Comparison of ENCODE assay signal across 13 cellular contexts in the genomic region with DNA sequence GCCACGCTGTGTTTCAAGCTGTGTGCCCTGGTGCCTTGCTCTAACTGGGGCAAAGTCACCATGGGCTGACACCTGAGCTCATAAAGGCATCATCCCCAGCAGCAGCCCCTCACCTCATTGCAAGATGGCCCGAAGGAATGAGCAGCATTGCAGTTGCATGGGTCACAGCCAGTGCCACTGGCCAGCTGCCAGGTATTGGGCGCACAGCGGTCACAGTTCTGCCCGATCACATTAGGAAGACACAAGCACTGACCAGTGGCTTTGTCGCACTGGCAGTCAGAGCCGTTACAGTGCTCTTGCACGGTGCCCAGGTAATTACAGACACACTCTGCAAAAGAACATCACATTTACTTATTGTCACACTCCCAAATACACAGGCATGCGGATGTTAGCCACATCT. TPM values are rescaled to one million over a fixed set of nuclear protein-coding genes. Genes with fewer than 3 reads are reported as not detected.
DNase-seq lines count a peak whose midpoint lies in the region; ATAC-seq, FAIRE-seq and TF ChIP-seq lines count a peak whose summit lies in the region.
"Had no signal": no experiment of that assay in that cellular context is flagged by ENCODE, and none has a peak within 500 bp of the region (broad histone marks: within the 10 kb centered on the region; RNA-seq: fewer than 3 reads in every experiment).

No MANE protein-coding gene starts in this region.

- 0 out of 2 replicates have a peak overlapping the region, but pooled peaks have one; percentile 36 for H3K14ac ChIP-seq in IMR-90 (replicated peaks; ENCODE audit: low read depth, low read length)

- H3K9me3 ChIP-seq in IMR-90 (ENCODE audit: control insufficient read depth, insufficient read depth, low read length) (no peaks in the 10 kb centered on the region), body of pancreas (no peaks in the 10 kb centered on the region), HepG2 (ENCODE audit: low read length) (no peaks in the 10 kb centered on the region), smooth muscle cell (replicated peaks; ENCODE audit: low read depth) (no peaks in the 10 kb centered on the region)

- peak overlapping the region; percentile 21 for H3K18ac ChIP-seq in IMR-90 (ENCODE audit: low read depth, low read length)

- TF ChIP-seq POLR2A in IMR-90 (IDR thresholded peaks at IDR 0.05; ENCODE audit: low read depth, low read length) (no peak), body of pancreas (IDR thresholded peaks at IDR 0.05) (no peak), HepG2 (IDR thresholded peaks at IDR 0.05; ENCODE audit: insufficient read depth in 1 of 2, low read depth in 2 of 2, low read length in 2 of 2) (no peak)

- no peaks in the 10 kb centered on the region for H3K4me1 Mint-ChIP-seq in activated CD4-positive, alpha-beta memory T cell treated with anti-CD3 and anti-CD28 coated beads for 36 hours (ENCODE audit: low read depth)

- H3K36me3 Mint-ChIP-seq in activated CD4-positive, alpha-beta memory T cell treated with anti-CD3 and anti-CD28 coated beads for 36 hours: no peaks in the 10 kb centered on the region

- H3K4me2 ChIP-seq in IMR-90 (ENCODE audit: low read depth, low read length) (0 out of 2 replicates have a peak overlapping the region, but pooled peaks have one; percentile 8), HepG2 (ENCODE audit: low read depth, low read length) (no peak overlapping the region), smooth muscle cell (no peak overlapping the region)

- H3K27me3 Mint-ChIP-seq in activated CD4-positive, alpha-beta memory T cell treated with anti-CD3 and anti-CD28 coated beads for 36 hours: peaks cover 8% of the 10 kb centered on the region

- H3K36me3 ChIP-seq in IMR-90 (ENCODE audit: control insufficient read depth, insufficient read depth, low read length) (peaks cover 57% of the 10 kb centered on the region), body of pancreas (replicated peaks in 1 of 2; ENCODE audit: insufficient read depth in 1 of 2, low read depth in 2 of 2) (no peaks in the 10 kb centered on the region), HepG2 (replicated peaks in 1 of 2; ENCODE audit: control insufficient read depth in 1 of 2, insufficient read depth in 2 of 2, low read length in 2 of 2) (peaks cover 30 to 62% of the 10 kb centered on the region in 2 experiments), smooth muscle cell (ENCODE audit: low read depth) (peaks cover 12% of the 10 kb centered on the region), H7 (replicated peaks; ENCODE audit: control insufficient read depth, insufficient read depth, low read length) (peaks cover 6% of the 10 kb centered on the region)

- peaks cover 28% of the 10 kb centered on the region for H3F3A ChIP-seq in smooth muscle cell (ENCODE audit: low read depth)

- H2BK120ac ChIP-seq in IMR-90 (ENCODE audit: low read depth, low read length): peak overlapping the region; percentile 17

- no peak for FAIRE-seq in HepG2 (lab: Jason Lieb, UNC)

- H2AK9ac ChIP-seq in IMR-90 (replicated peaks; ENCODE audit: low read depth, low read length, poor library complexity): no peak overlapping the region

- POLR2A ChIA-PET in IMR-90 (lab: Charles Lee; ENCODE audit: unreplicated experiment) (interaction anchor here (0.6 kb wide), 1 partner anchor 29 kb away, joined by 3 read pairs; no protein-coding TSS in a partner anchor), HepG2 (lab: Yijun Ruan, JAX) (no interaction called here)
- POLR2A ChIA-PET in activated CD4-positive, alpha-beta memory T cell treated with anti-CD3 and anti-CD28 coated beads for 36 hours (lab: Charles Lee): no interaction called here

- CTCF ChIA-PET in IMR-90 (lab: Yijun Ruan, JAX) (interaction anchor here (1.0 to 1.5 kb wide), 2 partner anchors 31 to 65 kb away, joined by 3 to 4 read pairs; no protein-coding TSS in a partner anchor), HepG2 (lab: Yijun Ruan, JAX; ENCODE audit: low intra/inter-chr PET ratio, low total read pairs) (no interaction called here)
- CTCF ChIA-PET in activated CD4-positive, alpha-beta memory T cell treated with anti-CD3 and anti-CD28 coated beads for 36 hours (lab: Charles Lee): no interaction called here

- intact Hi-C loops in IMR-90 (cut with micrococcal nuclease) (no loop called here), body of pancreas (cut with DNase I) (no loop called here), HepG2 (cut with micrococcal nuclease; ENCODE audit: unreplicated experiment) (no loop called here)
- intact Hi-C loops in activated CD4-positive, alpha-beta memory T cell treated with anti-CD3 and anti-CD28 coated beads for 36 hours (cut with micrococcal nuclease): no loop called here

- H3K4me3 Mint-ChIP-seq in activated CD4-positive, alpha-beta memory T cell treated with anti-CD3 and anti-CD28 coated beads for 36 hours: no peak overlapping the region

- 0 out of 2 replicates have a peak overlapping the region, but pooled peaks have one; percentile 14 for H3K23ac ChIP-seq in IMR-90 (ENCODE audit: low read depth, low read length)

- peaks cover 33% of the 10 kb centered on the region for H3K9me1 ChIP-seq in IMR-90 (ENCODE audit: insufficient read depth, low read length)

- 0 out of 2 replicates have a peak overlapping the region, but pooled peaks have one; percentile 38 for H4K5ac ChIP-seq in IMR-90 (ENCODE audit: low read depth, low read length)

- H4K91ac ChIP-seq in IMR-90 (ENCODE audit: insufficient read depth, low read depth, low read length): peak overlapping the region; percentile 3; the same call in 1 of the 2 replicates

- no peak for DNase-seq in IMR-90
- peak in 3 of 4 donors; percentile 29 to 37 (median 31) for DNase-seq in body of pancreas
- DNase-seq in HepG2 (ENCODE audit: low spot score): no peak
- DNase-seq in smooth muscle cell (lab: John Stamatoyannopoulos, UW; ENCODE audit: unreplicated experiment): no peak
- no peak for DNase-seq in H7
- DNase-seq in activated CD4-positive, alpha-beta memory T cell treated with anti-CD3 and anti-CD28 coated beads for 36 hours: no peak
- no peak for DNase-seq in GF-D8 (lab: John Stamatoyannopoulos, UW)
- DNase-seq in OCI-M2 (lab: John Stamatoyannopoulos, UW; ENCODE audit: unreplicated experiment): no peak
- DNase-seq: activated effector memory CD4-positive, alpha-beta T cell treated with Interleukin-2 at 50 U/mL for 16 hours; aorta; NCI-H446; stimulated activated naive CD8-positive, alpha-beta T cell treated with anti-CD3 and anti-CD28 coated beads, Interleukin-15, Interleukin-2, amounts not matched to agents 100 U/mL and 50 U/mL, for 24 hours had no signal

- H2AFZ ChIP-seq in IMR-90 (replicated peaks; ENCODE audit: low read length, poor library complexity) (peak overlapping the region; percentile 5), HepG2 (ENCODE audit: low read length) (no peak overlapping the region), smooth muscle cell (ENCODE audit: low read depth) (no peak overlapping the region)

- H4K20me1 ChIP-seq in IMR-90 (ENCODE audit: insufficient read depth, low read length): peaks cover 20% of the 10 kb centered on the region
- H4K20me1 ChIP-seq in HepG2 (ENCODE audit: insufficient read depth, low read length): no peaks in the 10 kb centered on the region
- peaks cover 13% of the 10 kb centered on the region for H4K20me1 ChIP-seq in smooth muscle cell (ENCODE audit: low read depth)

- TF ChIP-seq CTCF in IMR-90 (conservative IDR thresholded peaks at IDR 0.05; ENCODE audit: low read depth, low read length): no peak
- TF ChIP-seq CTCF in body of pancreas (IDR thresholded peaks at IDR 0.05): no peak
- TF ChIP-seq CTCF in HepG2 (CRISPR knock-in tag; IDR thresholded peaks at IDR 0.05): no peak
- no peak for TF ChIP-seq CTCF in smooth muscle cell (IDR thresholded peaks at IDR 0.05; ENCODE audit: borderline replicate concordance, insufficient read depth, poor library complexity, severe bottlenecking)

- peak overlapping the region; percentile 42; the same call in 1 of the 2 replicates for H3K27ac ChIP-seq in IMR-90 (ENCODE audit: insufficient read depth, low read length)
- peak overlapping the region in 3 of 4 donors; percentile 54 to 58 (median 54) for H3K27ac ChIP-seq in body of pancreas
- H3K27ac ChIP-seq in HepG2 (ENCODE audit: extremely low read length, insufficient read depth, low read length): no peak overlapping the region
- peak overlapping the region; percentile 32 for H3K27ac ChIP-seq in smooth muscle cell (ENCODE audit: low read depth)
- H3K27ac ChIP-seq: C4-2B had no signal

- no peak for TF ChIP-seq RAD21 in IMR-90 (IDR thresholded peaks at IDR 0.05; ENCODE audit: low read length)
- no peak for TF ChIP-seq RAD21 in HepG2 (CRISPR knock-in tag; IDR thresholded peaks at IDR 0.05)

- BruUV-seq in IMR-90 (replicated peaks; lab: Mats Ljungman, UMichigan): no TSS peak
- no TSS peak for BruUV-seq in HepG2 (replicated peaks; lab: Mats Ljungman, UMichigan)

- peaks cover 10 to 56% of the 10 kb centered on the region in 2 experiments for H3K79me1 ChIP-seq in IMR-90 (ENCODE audit: low read depth in 1 of 2, low read length in 2 of 2)

- H2BK20ac ChIP-seq in IMR-90 (ENCODE audit: low read depth, low read length): 0 out of 2 replicates have a peak overlapping the region, but pooled peaks have one; percentile 6

- WGBS in IMR-90 (ENCODE audit: extremely low coverage in 2 of 2, insufficient read length in 1 of 2), 2 experiments: 87% methylated on average over 4 of the region's 9 CpGs; no CpG with 5 or more reads in 1 of the 2 experiments
- 57 to 74% methylated on average over 9 of the region's 9 CpGs for WGBS in body of pancreas, 2 donors
- 97% methylated on average over 4 of the region's 9 CpGs for WGBS in HepG2 (ENCODE audit: low lambda C conversion rate)
- WGBS in smooth muscle cell (ENCODE audit: low lambda C conversion rate): 81% methylated on average over 9 of the region's 9 CpGs

- H3K27ac Mint-ChIP-seq in activated CD4-positive, alpha-beta memory T cell treated with anti-CD3 and anti-CD28 coated beads for 36 hours: no peak overlapping the region

- H3K9ac ChIP-seq in IMR-90 (ENCODE audit: low read depth, low read length): no peak overlapping the region
- H3K9ac ChIP-seq in HepG2 (ENCODE audit: insufficient read depth, low read depth, low read length): no peak overlapping the region
- no peak overlapping the region for H3K9ac ChIP-seq in smooth muscle cell (ENCODE audit: low read depth)

- peak overlapping the region; percentile 4; the same call in 1 of the 3 replicates for H2BK15ac ChIP-seq in IMR-90 (ENCODE audit: low read depth, low read length)

- peak overlapping the region; percentile 9 for H2BK5ac ChIP-seq in IMR-90 (ENCODE audit: low read depth, low read length, poor library complexity, severe bottlenecking)

- TF ChIP-seq EP300 in HepG2 (IDR thresholded peaks at IDR 0.05; ENCODE audit: low read depth in 2 of 2, low read length in 2 of 2) (no peak), HepG2 (CRISPR knock-in tag; IDR thresholded peaks at IDR 0.05; ENCODE audit: borderline replicate concordance) (no peak)

- H3K56ac ChIP-seq in IMR-90 (ENCODE audit: extremely low read depth, insufficient read depth, low read length): no peak overlapping the region

- peak overlapping the region; percentile 73 for H3K4ac ChIP-seq in IMR-90 (ENCODE audit: low read depth, low read length)

- peak overlapping the region; percentile 61 for H2AK5ac ChIP-seq in IMR-90 (ENCODE audit: low read depth, low read length)

- H3K79me2 ChIP-seq in HepG2 (ENCODE audit: insufficient read depth, low read length): no peaks in the 10 kb centered on the region
- peaks cover 4% of the 10 kb centered on the region for H3K79me2 ChIP-seq in smooth muscle cell (ENCODE audit: low read depth)

- dilution Hi-C loops in IMR-90 (cut with HindIII; ENCODE audit: low sequenced_read_pairs, unreplicated experiment): no loop called here

- no peak overlapping the region for H3K4me3 ChIP-seq in IMR-90 (ENCODE audit: insufficient read depth, low read depth, low read length)
- no peak overlapping the region for H3K4me3 ChIP-seq in body of pancreas
- H3K4me3 ChIP-seq in HepG2 (replicated peaks in 1 of 3; ENCODE audit: insufficient read depth in 1 of 3, low read depth in 2 of 3, low read length in 3 of 3): no peak overlapping the region
- H3K4me3 ChIP-seq in smooth muscle cell: no peak overlapping the region
- H3K4me3 ChIP-seq in H7 (ENCODE audit: insufficient read depth, low read depth, low read length): no peak overlapping the region

- H3K4me1 ChIP-seq in IMR-90 (ENCODE audit: control insufficient read depth, insufficient read depth, low read length) (peaks cover 29% of the 10 kb centered on the region), body of pancreas (peaks cover 53% of the 10 kb centered on the region), HepG2 (ENCODE audit: insufficient read depth, low read length) (peaks cover 65% of the 10 kb centered on the region), smooth muscle cell (ENCODE audit: low read depth) (peaks cover 28% of the 10 kb centered on the region)

- H4K8ac ChIP-seq in IMR-90 (ENCODE audit: low read depth in 2 of 2, low read length in 2 of 2): peak overlapping the region in 1 of 2 experiments; percentile 7; a peak in 3 of 4 replicates

- in situ Hi-C loops in IMR-90 (cut with MboI; ENCODE audit: low sequenced_read_pairs) (no loop called here), HepG2 (cut with HindIII; ENCODE audit: extremely low pct_ligation_motif_present, low pct_unique_long_range_greater_than_20kb) (no loop called here)

- no peaks in the 10 kb centered on the region for H3K27me3 ChIP-seq in IMR-90 (ENCODE audit: control insufficient read depth, insufficient read depth, low read length)
- H3K27me3 ChIP-seq in body of pancreas: no peaks in the 10 kb centered on the region
- no peaks in the 10 kb centered on the region for H3K27me3 ChIP-seq in HepG2 (ENCODE audit: control insufficient read depth in 1 of 2, insufficient read depth in 2 of 2, low read length in 2 of 2)
- no peaks in the 10 kb centered on the region for H3K27me3 ChIP-seq in smooth muscle cell (ENCODE audit: low read depth)
- H3K27me3 ChIP-seq in H7 (ENCODE audit: control insufficient read depth, insufficient read depth, low read length): no peaks in the 10 kb centered on the region

- no peaks in the 10 kb centered on the region for H3K9me3 Mint-ChIP-seq in activated CD4-positive, alpha-beta memory T cell treated with anti-CD3 and anti-CD28 coated beads for 36 hours

- no peak for ATAC-seq in IMR-90 (ENCODE audit: low read depth)
- ATAC-seq in body of pancreas: no peak
- ATAC-seq in HepG2: no peak
- ATAC-seq: stimulated activated naive CD8-positive, alpha-beta T cell treated with anti-CD3 and anti-CD28 coated beads, Interleukin-15, Interleukin-2, amounts not matched to agents 100 U/mL and 50 U/mL, for 24 hours had no signal

RNA-seq across cellular contexts. Expression of gene LAMB1, which starts 51.1 kb away (rescaled TPM):
- 117 TPM in 2 replicates for total RNA-seq in IMR-90 (2012; rRNA removed)
- 97.5 and 114 TPM in 2 replicates for polyA plus RNA-seq in IMR-90 (2012; rRNA removed)
- 83.3 and 90.8 TPM in 2 replicates for polyA plus RNA-seq in IMR-90 (2012; cell fraction: cytosol; rRNA removed)
- 304 and 403 TPM in 2 replicates for polyA plus RNA-seq in IMR-90 (2012; cell fraction: nucleus; rRNA removed; ENCODE audit: low replicate concordance)
- total RNA-seq in body of pancreas: 100 to 1,000 TPM in 1 of 2 donors, 10 to 100 TPM in 1; 91.6 to 130 TPM
- total RNA-seq in HepG2 (2016; rRNA removed; fragmentation: Illumina TruSeq; extraction: Trizol): 56.4 and 109 TPM in 2 replicates
- total RNA-seq in HepG2 (2016; cell fraction: cytosol; rRNA removed; fragmentation: Illumina TruSeq; extraction: Trizol; ENCODE audit: low read depth): 12.3 and 15.0 TPM in 2 replicates
- total RNA-seq in HepG2 (2016; cell fraction: insoluble cytoplasmic fraction; rRNA removed; fragmentation: Illumina TruSeq; extraction: Trizol): 48.3 and 110 TPM in 2 replicates
- total RNA-seq in HepG2 (2016; cell fraction: membrane; rRNA removed; fragmentation: Illumina TruSeq; extraction: Trizol): 19.7 and 21.8 TPM in 2 replicates
- 137 and 161 TPM in 2 replicates for total RNA-seq in HepG2 (2016; cell fraction: nucleus; rRNA removed; fragmentation: Illumina TruSeq; extraction: Trizol)
- 124 and 127 TPM in 2 replicates for polyA plus RNA-seq in HepG2 (2011; rRNA removed)
- 101 and 116 TPM in 2 replicates for polyA plus RNA-seq in HepG2 (2011; cell fraction: cytosol; rRNA removed)
- 265 and 290 TPM in 2 replicates for polyA plus RNA-seq in HepG2 (2011; cell fraction: nucleus; rRNA removed)
- polyA plus RNA-seq in HepG2 (2012): 106 and 132 TPM in 2 replicates
- 5.0 and 5.8 TPM in 2 replicates for polyA plus RNA-seq in HepG2 (2016; cell fraction: cytosol; fragmentation: Illumina TruSeq; extraction: Trizol; ENCODE audit: low read depth)
- polyA plus RNA-seq in HepG2 (2016; cell fraction: insoluble cytoplasmic fraction; fragmentation: Illumina TruSeq; extraction: Trizol; ENCODE audit: low read depth): 59.1 and 60.9 TPM in 2 replicates
- polyA plus RNA-seq in HepG2 (2016; cell fraction: membrane; fragmentation: Illumina TruSeq; extraction: Trizol; ENCODE audit: low read depth): 8.8 and 14.3 TPM in 2 replicates
- 286 and 312 TPM in 2 replicates for polyA plus RNA-seq in HepG2 (2016; cell fraction: nucleus; fragmentation: Illumina TruSeq; extraction: Trizol; ENCODE audit: insufficient read depth, low read depth)
- polyA minus RNA-seq in HepG2 (2011; rRNA and poly(A)+ RNA removed; ENCODE audit: low replicate concordance): 105 and 627 TPM in 2 replicates
- polyA minus RNA-seq in HepG2 (2011; cell fraction: cytosol; rRNA and poly(A)+ RNA removed): 120 and 164 TPM in 2 replicates
- polyA minus RNA-seq in HepG2 (2011; cell fraction: nucleus; rRNA and poly(A)+ RNA removed): 204 and 208 TPM in 2 replicates
- 244 and 306 TPM in 2 replicates for total RNA-seq in smooth muscle cell
- 191 and 246 TPM in 2 replicates for polyA plus RNA-seq in smooth muscle cell
- total RNA-seq in H7 (2014; rRNA removed; shearing (Covaris generic)): 61.0 and 77.2 TPM in 2 replicates
- total RNA-seq in activated CD4-positive, alpha-beta memory T cell treated with anti-CD3 and anti-CD28 coated beads for 36 hours: not detected

Comparison
In these comparisons a context has a peak if more than half of its experiments do, and no peak if none do; other contexts are left out.
1. DNase-seq: peak in body of pancreas (3 of 4); none in IMR-90 (single experiment), HepG2 (single experiment), smooth muscle cell (single experiment), H7 (single experiment), activated CD4-positive, alpha-beta memory T cell treated with anti-CD3 and anti-CD28 coated beads for 36 hours (single experiment), GF-D8 (single experiment) and OCI-M2 (single experiment).
2. RNA of gene LAMB1, which starts 51.1 kb away (total RNA-seq): 244 to 306 TPM in smooth muscle cell, 91.6 to 130 TPM in body of pancreas, 117 TPM in IMR-90, 12.3 to 161 TPM in HepG2 and 61.0 to 77.2 TPM in H7; not detected in activated CD4-positive, alpha-beta memory T cell treated with anti-CD3 and anti-CD28 coated beads for 36 hours; every median in the first group is over 10 times any median in the second.